ENCODE assay signal across 8 cellular contexts in genomic region chr7:4738711-4739527, GRCh38. TPM values are rescaled to one million over a fixed set of nuclear protein-coding genes. Genes with fewer than 3 reads are reported as not detected.
DNase-seq lines count a peak whose midpoint lies in the region; ATAC-seq and TF ChIP-seq lines count a peak whose summit lies in the region.

No MANE protein-coding gene starts in this region.

- peaks cover 35 to 87% (median 70%) of the 10 kb centered on the region in 4 donors for H3K4me1 Mint-ChIP-seq in naive thymus-derived CD8-positive, alpha-beta T cell

- H3K9me3 Mint-ChIP-seq in naive thymus-derived CD8-positive, alpha-beta T cell, result no peaks in the 10 kb centered on the region

- no peaks in the 10 kb centered on the region for H3K9me3 ChIP-seq in WERI-Rb-1 (ENCODE audit: severe bottlenecking)

- H3K27ac ChIP-seq in WERI-Rb-1, result peak overlapping the region; percentile 19

- peak overlapping the region; percentile 79 to 93 (median 91) for H3K27ac Mint-ChIP-seq in naive thymus-derived CD8-positive, alpha-beta T cell

- H3K4me3 Mint-ChIP-seq in naive thymus-derived CD8-positive, alpha-beta T cell, result peak overlapping the region; percentile 43 to 84 (median 65)

- DNase-seq in Ammon's horn (ENCODE audit: low spot score), result peak; percentile 63
- peak; percentile 94 for DNase-seq in HT1080 (ENCODE audit: low read depth)
- DNase-seq in WERI-Rb-1, result no peak
- peak; percentile 37 for DNase-seq in epidermal melanocyte (ENCODE audit: insufficient read length, low spot score)
- peak in 5 of 10 donors; percentile 17 to 39 (median 31) for DNase-seq in naive thymus-derived CD8-positive, alpha-beta T cell
- no peak for DNase-seq in SKM-1 treated with dmso at 0.1 percent for 144 hours (lab: John Stamatoyannopoulos, UW; ENCODE audit: unreplicated experiment)
- no peak for DNase-seq in NK-92 treated with Interleukin-12 subunit alpha and Interleukin-12 subunit beta, amount 100 ng/mL, for 24 hours (lab: John Stamatoyannopoulos, UW)

- H3K27me3 ChIP-seq in WERI-Rb-1 (ENCODE audit: insufficient read depth, low read depth, severe bottlenecking), result no peaks in the 10 kb centered on the region

- no peak overlapping the region for H3K4me3 ChIP-seq in WERI-Rb-1 (ENCODE audit: low read depth, low read length)

- H3K36me3 ChIP-seq in WERI-Rb-1, result peaks cover 17% of the 10 kb centered on the region

- POLR2A ChIA-PET in naive thymus-derived CD8-positive, alpha-beta T cell (lab: Charles Lee), result interaction anchor here (1.0 to 1.4 kb wide), 3 partner anchors 8 to 14 kb away, joined by 3 to 4 read pairs (median 3); no protein-coding TSS in a partner anchor

- H3K27me3 Mint-ChIP-seq in naive thymus-derived CD8-positive, alpha-beta T cell, result no peaks in the 10 kb centered on the region

- TF ChIP-seq CTCF in WERI-Rb-1 (IDR thresholded peaks at IDR 0.05; ENCODE audit: low read depth, low read length), result no peak

- ATAC-seq in naive thymus-derived CD8-positive, alpha-beta T cell, result peak; percentile 36 to 38
- ATAC-seq in HG03025 (IDR thresholded peaks at IDR 0.05; ENCODE audit: low FRiP score, unreplicated experiment), result no peak

- peaks cover 0 to 32% (median 8%) of the 10 kb centered on the region in 3 donors for H3K36me3 Mint-ChIP-seq in naive thymus-derived CD8-positive, alpha-beta T cell

RNA-seq across cellular contexts. Expression of gene AP5Z1, which starts 36.5 kb away (rescaled TPM):
- 21.0 and 28.4 TPM in 2 replicates for total RNA-seq in HT1080 (2014; rRNA removed; shearing (Covaris generic))
- 9.3 and 9.5 TPM in 2 replicates for polyA plus RNA-seq in HT1080 (2015; cell fraction: cytosol; rRNA removed)
- 57.7 and 63.0 TPM in 2 replicates for polyA plus RNA-seq in HT1080 (2015; cell fraction: nucleus; rRNA removed)
- total RNA-seq in naive thymus-derived CD8-positive, alpha-beta T cell, result 100 to 1,000 TPM; 109 to 111 TPM
- polyA plus RNA-seq in naive thymus-derived CD8-positive, alpha-beta T cell, result 10 to 100 TPM; 25.2 to 44.1 (median 34.1) TPM

RNA-seq across cellular contexts. Expression of gene FOXK1, which starts 56.8 kb away (rescaled TPM):
- 14.3 and 17.9 TPM in 2 replicates for total RNA-seq in HT1080 (2014; rRNA removed; shearing (Covaris generic))
- 9.9 and 12.2 TPM in 2 replicates for polyA plus RNA-seq in HT1080 (2015; cell fraction: cytosol; rRNA removed)
- polyA plus RNA-seq in HT1080 (2015; cell fraction: nucleus; rRNA removed), result 24.6 and 25.3 TPM in 2 replicates
- total RNA-seq in naive thymus-derived CD8-positive, alpha-beta T cell, result 10 to 100 TPM; 71.5 to 78.5 TPM
- 1 to 10 TPM; 2.3 to 5.6 (median 3.6) TPM for polyA plus RNA-seq in naive thymus-derived CD8-positive, alpha-beta T cell

Comparison
In these comparisons a context has a peak if more than half of its experiments do, and no peak if none do; other contexts are left out.
1. DNase-seq: peak in Ammon's horn (single experiment), HT1080 (single experiment) and epidermal melanocyte (single experiment); none in WERI-Rb-1 (single experiment), SKM-1 treated with dmso at 0.1 percent for 144 hours (single experiment) and NK-92 treated with Interleukin-12 subunit alpha and Interleukin-12 subunit beta, amount 100 ng/mL, for 24 hours (single experiment).